8 cellular contexts compared by ENCODE assay signal in the genomic region with DNA sequence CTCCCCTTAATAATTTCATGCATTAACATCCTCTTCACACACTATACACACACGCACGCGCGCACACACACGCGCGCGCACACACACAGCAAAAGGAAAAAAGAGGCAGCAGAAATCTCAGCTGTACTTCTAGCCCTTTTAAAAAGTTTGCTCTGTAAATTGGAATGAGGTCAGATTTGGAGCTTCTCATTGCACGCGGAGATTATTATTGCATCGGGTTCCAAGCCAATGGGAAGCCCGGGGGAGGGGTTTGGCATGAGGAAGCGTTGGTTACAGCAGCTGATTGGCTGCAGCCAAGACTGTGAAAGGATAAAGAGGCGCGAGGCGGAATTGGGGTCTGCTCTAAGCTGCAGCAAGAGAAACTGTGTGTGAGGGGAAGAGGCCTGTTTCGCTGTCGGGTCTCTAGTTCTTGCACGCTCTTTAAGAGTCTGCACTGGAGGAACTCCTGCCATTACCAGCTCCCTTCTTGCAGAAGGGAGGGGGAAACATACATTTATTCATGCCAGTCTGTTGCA. TPM values are rescaled to one million over a fixed set of nuclear protein-coding genes. Genes with fewer than 3 reads are reported as not detected.
DNase-seq lines count a peak whose midpoint lies in the region; ATAC-seq and TF ChIP-seq lines count a peak whose summit lies in the region.

SOX4 (plus strand) TSS at position 340 of the 515 bp plus-strand sequence. CDS start 784 bp downstream, outside the sequence.

- TF ChIP-seq CTCF in fibroblast of mammary gland (conservative IDR thresholded peaks at IDR 0.05; ENCODE audit: control insufficient read depth, insufficient read depth, low read depth, low read length) = no peak
- no peak for TF ChIP-seq CTCF in suprapubic skin (IDR thresholded peaks at IDR 0.05)

- H3K9me3 ChIP-seq in muscle layer of duodenum (ENCODE audit: control insufficient read depth in 1 of 2, low read length in 2 of 2) = no peaks in the 10 kb centered on the region
- H3K9me3 ChIP-seq in suprapubic skin = no peaks in the 10 kb centered on the region

- peak within 1 kb of the TSS; percentile 91 for H3K4me3 ChIP-seq in Jurkat, Clone E6-1 (ENCODE audit: low read length)
- H3K4me3 ChIP-seq in fibroblast of mammary gland (ENCODE audit: control insufficient read depth, low read depth, low read length) (peak within 1 kb of the TSS; percentile 68), muscle layer of duodenum (ENCODE audit: low read depth in 1 of 2, low read length in 2 of 2) (peak within 1 kb of the TSS; percentile 77 to 80), suprapubic skin (peak within 1 kb of the TSS; percentile 67)

- under 1% methylated on average over 19 of the region's 19 CpGs for WGBS in suprapubic skin

- H3K27me3 ChIP-seq in muscle layer of duodenum (ENCODE audit: low read depth, low read length) (no peaks in the 10 kb centered on the region), suprapubic skin (no peaks in the 10 kb centered on the region)

- H3K27ac ChIP-seq in muscle layer of duodenum (ENCODE audit: low read length) (peak within 1 kb of the TSS; percentile 89), suprapubic skin (peak within 1 kb of the TSS; percentile 93)

- peak; percentile 65 for ATAC-seq in GM21825 (IDR thresholded peaks at IDR 0.05; ENCODE audit: unreplicated experiment)

- H3K36me3 ChIP-seq in muscle layer of duodenum (ENCODE audit: control insufficient read depth in 1 of 2, insufficient read depth in 2 of 2, low read length in 2 of 2) = no peaks in the 10 kb centered on the region
- H3K36me3 ChIP-seq in suprapubic skin = no peaks in the 10 kb centered on the region

- H3K4me1 ChIP-seq in muscle layer of duodenum (ENCODE audit: control insufficient read depth in 1 of 2, insufficient read depth in 2 of 2, low read length in 2 of 2) (peaks cover 8 to 10% of the 10 kb centered on the region in 2 donors), suprapubic skin (peaks cover 24% of the 10 kb centered on the region)

- DNase-seq in ELR (ENCODE audit: low read depth) = peak; percentile 90
- DNase-seq in Jurkat, Clone E6-1 (ENCODE audit: low read depth, low spot score) = peak; percentile 100
- peak; percentile 89 for DNase-seq in OCI-M1 (lab: John Stamatoyannopoulos, UW)
- DNase-seq in activated T-cell treated with anti-CD3 and anti-CD28 coated beads, Interleukin-2, amount 50 U/mL, for 48 hours = peak; percentile 64 to 70
- DNase-seq in fibroblast of mammary gland (ENCODE audit: low read depth) = peak; percentile 93
- peak; percentile 96 for DNase-seq in suprapubic skin (ENCODE audit: low spot score in 2 of 2)

- peak; percentile 35 to 75 for TF ChIP-seq POLR2A in suprapubic skin (IDR thresholded peaks at IDR 0.05)

- TF ChIP-seq EP300 in suprapubic skin (IDR thresholded peaks at IDR 0.05) = no peak

RNA-seq across cellular contexts. Expression of gene SOX4, which starts in this region (rescaled TPM):
- 59.2 TPM for polyA plus RNA-seq in Jurkat, Clone E6-1 (2012; ENCODE audit: insufficient read depth, insufficient read length)
- total RNA-seq in suprapubic skin = 10 to 100 TPM; 10.9 to 16.7 (median 15.8) TPM

Comparison
In these comparisons a context has a peak if more than half of its experiments do, and no peak if none do; other contexts are left out.
1. Peak in every context shown above with its lines: DNase-seq, ATAC-seq, H3K4me3 ChIP-seq and H3K27ac ChIP-seq.